Comparison of ENCODE assay signal across 35 cellular contexts in the genomic region with DNA sequence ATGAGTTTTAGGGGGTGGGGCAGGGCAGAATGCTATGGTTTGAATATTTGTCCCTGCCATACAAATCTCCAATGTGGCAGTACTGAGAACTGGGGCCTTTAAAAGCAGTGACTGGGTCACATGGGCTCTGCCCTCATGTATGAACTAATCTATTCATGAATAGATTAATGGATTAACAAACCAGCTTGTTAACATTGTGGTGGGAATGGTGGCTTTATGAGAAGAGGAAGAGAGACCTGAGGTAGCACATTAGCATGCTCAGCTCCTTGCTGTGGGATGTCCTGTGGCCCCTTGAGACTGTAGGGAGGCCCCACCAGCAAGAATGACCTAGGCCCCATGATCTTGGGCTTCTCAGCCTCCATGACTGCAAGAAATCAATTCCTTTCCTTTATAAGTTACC. TPM values are rescaled to one million over a fixed set of nuclear protein-coding genes. Genes with fewer than 3 reads are reported as not detected.
DNase-seq lines count a peak whose midpoint lies in the region; ATAC-seq, FAIRE-seq and TF ChIP-seq lines count a peak whose summit lies in the region.
"Had no signal": no experiment of that assay in that cellular context is flagged by ENCODE, and none has a peak within 500 bp of the region (broad histone marks: within the 10 kb centered on the region; RNA-seq: fewer than 3 reads in every experiment).

No MANE protein-coding gene starts in this region.

- BruUV-seq in GM12878 (replicated peaks; lab: Mats Ljungman, UMichigan): no TSS peak

- DNase-seq in HAP-1 (ENCODE audit: low spot score in 2 of 2): peak; percentile 12 to 16
- peak; percentile 8 for DNase-seq in GM12878 (ENCODE audit: low read depth, low spot score)
- DNase-seq in NCI-H1105 (lab: John Stamatoyannopoulos, UW): no peak
- no peak for DNase-seq in NCI-H69 (lab: John Stamatoyannopoulos, UW)
- no peak for DNase-seq in heart left ventricle
- no peak for DNase-seq in CD1c-positive myeloid dendritic cell (ENCODE audit: extremely low spot score)
- DNase-seq: ACHN; activated CD4-positive, alpha-beta memory T cell treated with anti-CD3 and anti-CD28 coated beads for 36 hours; activated CD4-positive, CD25-positive, alpha-beta regulatory T cell; activated gamma-delta T cell; activated T-cell treated with anti-CD3 and anti-CD28 coated beads for 4 hours; body of pancreas; DND-41; effector CD4-positive, alpha-beta T cell; foreskin keratinocyte; GOT3; hippocampal formation; Kasumi-1; left ventricle myocardium superior; natural killer cell; NCI-H1105 treated with DMSO at 0.1 percent for 48 hours; NCI-H510A; NK-92 treated with Interleukin-12 subunit alpha and Interleukin-12 subunit beta, amount 100 ng/mL, for 24 hours; sigmoid colon had no signal

- no peaks in the 10 kb centered on the region for H4K20me1 ChIP-seq in GM12878 (ENCODE audit: control insufficient read depth, insufficient read depth)
- H4K20me1 ChIP-seq: BLaER1 had no signal

- in situ Hi-C loops in HAP-1 (cut with MboI; ENCODE audit: low sequenced_read_pairs): no loop called here
- in situ Hi-C loops in GM12878 (cut with MboI): no loop called here

- H3K27me3 ChIP-seq in HAP-1 (ENCODE audit: low read depth) (no peaks in the 10 kb centered on the region), GM12878 (replicated peaks in 1 of 2; ENCODE audit: control insufficient read depth in 2 of 2, insufficient read depth in 2 of 2, low read length in 1 of 2) (no peaks in the 10 kb centered on the region), heart left ventricle (no peaks in the 10 kb centered on the region)
- H3K27me3 ChIP-seq: BLaER1, body of pancreas, foreskin keratinocyte, sigmoid colon had no signal

- no peaks in the 10 kb centered on the region for H3K79me2 ChIP-seq in GM12878 (ENCODE audit: control insufficient read depth, insufficient read depth, low read length)
- H3K79me2 ChIP-seq: parathyroid adenoma had no signal

- POLR2A ChIA-PET in GM12878 (lab: Charles Lee): no interaction called here

- no peak overlapping the region for H3K27ac ChIP-seq in GM12878 (ENCODE audit: control insufficient read depth, insufficient read depth)
- no peak overlapping the region for H3K27ac ChIP-seq in heart left ventricle
- H3K27ac ChIP-seq: BLaER1, body of pancreas, foreskin keratinocyte, parathyroid adenoma, RWPE1, sigmoid colon had no signal

- SMC1A ChIA-PET in GM12878 (lab: Charles Lee; ENCODE audit: uncharacterized antibody, unreplicated experiment): interaction anchor here (1.0 kb wide), 1 partner anchor 46 kb away, joined by 3 read pairs; no protein-coding TSS in a partner anchor

- no peak overlapping the region for H3K4me3 ChIP-seq in HAP-1
- H3K4me3 ChIP-seq in GM12878: no peak overlapping the region
- H3K4me3 ChIP-seq in heart left ventricle: no peak overlapping the region
- H3K4me3 ChIP-seq: BLaER1, body of pancreas, sigmoid colon had no signal

- peaks cover 14% of the 10 kb centered on the region for H3K9me3 ChIP-seq in HAP-1
- peaks cover 7% of the 10 kb centered on the region; the same call in 2 of the 3 replicates for H3K9me3 ChIP-seq in GM12878 (replicated peaks; ENCODE audit: control insufficient read depth, insufficient read depth, low read length)
- peaks cover 0 to 17% (median 8%) of the 10 kb centered on the region in 12 donors for H3K9me3 ChIP-seq in heart left ventricle

- TF ChIP-seq POLR2A in GM12878 (IDR thresholded peaks at IDR 0.05; ENCODE audit: low read depth, low read length) (no peak), heart left ventricle (IDR thresholded peaks at IDR 0.05) (no peak)

- intact Hi-C loops in GM12878 (cut with micrococcal nuclease; ENCODE audit: unreplicated experiment) (no loop called here), heart left ventricle (cut with DNase I) (no loop called here)

- ATAC-seq in GM18907 (IDR thresholded peaks at IDR 0.05; ENCODE audit: unreplicated experiment): peak; percentile 68
- ATAC-seq in HG03469 (IDR thresholded peaks at IDR 0.05; ENCODE audit: unreplicated experiment): peak; percentile 56
- ATAC-seq in GM12878: peak; percentile 21; the same call in 1 of the 3 replicates
- ATAC-seq in heart left ventricle: no peak
- ATAC-seq: body of pancreas, foreskin keratinocyte, left ventricle myocardium superior, natural killer cell, SK-N-SH treated with all-trans-retinoic acid at 6 μM for 48 hours had no signal

- RAD21 ChIA-PET in GM12878 (lab: Charles Lee; ENCODE audit: unreplicated experiment): interaction anchor here (0.7 kb wide), 1 partner anchor 39 kb away, joined by 3 read pairs; no protein-coding TSS in a partner anchor

- TF ChIP-seq EP300 in GM12878 (IDR thresholded peaks at IDR 0.05; ENCODE audit: borderline replicate concordance in 1 of 2, control insufficient read depth in 1 of 2, low read depth in 2 of 2, low read length in 2 of 2): no peak

- H3K4me2 ChIP-seq in GM12878 (ENCODE audit: control insufficient read depth, insufficient read depth): no peak overlapping the region
- H3K4me2 ChIP-seq: BLaER1 had no signal

- TF ChIP-seq CTCF in GM12878 (IDR thresholded peaks at IDR 0.05 in 2 of 3, conservative IDR thresholded peaks at IDR 0.05 in 1 of 3; ENCODE audit: control insufficient read depth in 2 of 3, extremely low read depth in 1 of 3, insufficient read depth in 1 of 3, low read depth in 3 of 3, low read length in 3 of 3) (no peak), heart left ventricle (IDR thresholded peaks at IDR 0.05) (no peak)

- CTCF ChIA-PET in GM12878 (lab: Yijun Ruan, JAX): interaction anchor here (0.9 to 1.8 kb wide), 2 partner anchors 26 to 280 kb away, joined by 3 to 5 read pairs; no protein-coding TSS in a partner anchor

- no peaks in the 10 kb centered on the region for H3K36me3 ChIP-seq in HAP-1 (replicated peaks)
- H3K36me3 ChIP-seq in GM12878 (ENCODE audit: control insufficient read depth in 2 of 2, insufficient read depth in 2 of 2, low read length in 1 of 2): no peaks in the 10 kb centered on the region
- no peaks in the 10 kb centered on the region for H3K36me3 ChIP-seq in heart left ventricle
- H3K36me3 ChIP-seq: BLaER1, sigmoid colon had no signal

- H3K4me1 ChIP-seq in HAP-1 (peaks cover 26% of the 10 kb centered on the region), GM12878 (ENCODE audit: control insufficient read depth, insufficient read depth, low read length) (no peaks in the 10 kb centered on the region; the same call in 1 of the 2 replicates), heart left ventricle (no peaks in the 10 kb centered on the region)
- H3K4me1 ChIP-seq: BLaER1, body of pancreas, foreskin keratinocyte, parathyroid adenoma, sigmoid colon had no signal

- no peak overlapping the region for H2AFZ ChIP-seq in GM12878 (ENCODE audit: control insufficient read depth, low read depth, low read length)
- H2AFZ ChIP-seq: parathyroid adenoma had no signal

- TF ChIP-seq RAD21 in GM12878 (IDR thresholded peaks at IDR 0.05; ENCODE audit: insufficient read depth, low read depth, low read length): no peak

- FAIRE-seq in GM12878 (lab: Jason Lieb, UNC): no peak
- FAIRE-seq: GM12891 had no signal

- no peak overlapping the region for H3K9ac ChIP-seq in GM12878 (ENCODE audit: control insufficient read depth, insufficient read depth, low read length)
- H3K9ac ChIP-seq: BLaER1, parathyroid adenoma had no signal

TF ChIP-seq in GM12878, 131 proteins besides CTCF, POLR2A, EP300 and RAD21 (continues in another document):
- TF ChIP-seq ATF7 (IDR thresholded peaks at IDR 0.05; ENCODE audit: low read depth) (0 out of 2 replicates have a peak, but pooled peaks have one; percentile 11), CHD2 (IDR thresholded peaks at IDR 0.05; ENCODE audit: borderline replicate concordance, low read depth, low read length) (no peak), BMI1 (IDR thresholded peaks at IDR 0.05; ENCODE audit: borderline replicate concordance) (no peak), SPI1 (IDR thresholded peaks at IDR 0.05; ENCODE audit: borderline replicate concordance, insufficient read depth, low read depth, low read length) (peak; percentile 33; the same call in 1 of the 2 replicates), IKZF1 (conservative IDR thresholded peaks at IDR 0.05) (no peak), RAD51 (IDR thresholded peaks at IDR 0.05) (peak; percentile 61; the same call in 1 of the 2 replicates)

RNA-seq across cellular contexts. Expression of a gene that starts 15.4 kb away (rescaled TPM):
- total RNA-seq in GM12878 (2013; cell fraction: nucleolus; rRNA removed): not detected in 2 replicates
- total RNA-seq in GM12878 (2014; rRNA removed) (not detected in 2 replicates), GM12878 (2014; rRNA removed; fragmentation: Illumina TruSeq; extraction: Trizol) (not detected in 2 replicates), GM12878 (2021) (not detected in 2 replicates), heart left ventricle (under 1 TPM in 2 of 9 donors, not detected in 7; 0.05 TPM)
- polyA plus RNA-seq in GM12878 (2011; ENCODE audit: low read depth): not detected
- polyA plus RNA-seq in GM12878 (2011; rRNA removed) (not detected in 2 replicates), GM12878 (2014; fragmentation: Illumina TruSeq; extraction: Trizol) (not detected in 2 replicates), GM12878 (2014; fragmentation: Nextera tagmentation; extraction: Ambion mirVana) (not detected), GM12878 (2014; rRNA removed) (not detected in 2 replicates), GM12878 (2016; fragmentation: Nextera tagmentation; extraction: Ambion mirVana) (not detected), heart left ventricle (not detected)
- polyA plus RNA-seq in GM12878 (2011; cell fraction: cytosol; rRNA removed): not detected in 2 replicates
- 0.03 TPM in 1 of 2 replicates, not detected in the other for polyA plus RNA-seq in GM12878 (2011; cell fraction: nucleus; rRNA removed)
- not detected in 2 replicates for polyA plus RNA-seq in GM12878 (2012)
- polyA minus RNA-seq in GM12878 (2011; rRNA and poly(A)+ RNA removed): not detected in 2 replicates
- polyA minus RNA-seq in GM12878 (2011; cell fraction: cytosol; rRNA and poly(A)+ RNA removed): not detected in 2 replicates
- 0.29 and 0.60 TPM in 2 replicates for polyA minus RNA-seq in GM12878 (2011; cell fraction: nucleus; rRNA and poly(A)+ RNA removed)
- total RNA-seq: activated CD4-positive, alpha-beta memory T cell treated with anti-CD3 and anti-CD28 coated beads for 36 hours; body of pancreas; chondrocyte; epithelial cell of proximal tubule; foreskin keratinocyte; left ventricle myocardium superior; mesothelial cell of epicardium; natural killer cell; urinary bladder had no signal
- polyA plus RNA-seq: foreskin keratinocyte, sigmoid colon, urinary bladder had no signal

RNA-seq across cellular contexts. Expression of a gene that starts 17.9 kb away (rescaled TPM):
- total RNA-seq in GM12878 (2013; cell fraction: nucleolus; rRNA removed): not detected in 2 replicates
- total RNA-seq in GM12878 (2014; rRNA removed) (not detected in 2 replicates), GM12878 (2014; rRNA removed; fragmentation: Illumina TruSeq; extraction: Trizol) (not detected in 2 replicates), GM12878 (2021) (not detected in 2 replicates), heart left ventricle (not detected)
- not detected for polyA plus RNA-seq in GM12878 (2011; ENCODE audit: low read depth)
- polyA plus RNA-seq in GM12878 (2011; rRNA removed) (not detected in 2 replicates), GM12878 (2014; fragmentation: Illumina TruSeq; extraction: Trizol) (not detected in 2 replicates), GM12878 (2014; fragmentation: Nextera tagmentation; extraction: Ambion mirVana) (not detected), GM12878 (2014; rRNA removed) (not detected in 2 replicates), GM12878 (2016; fragmentation: Nextera tagmentation; extraction: Ambion mirVana) (not detected), heart left ventricle (not detected)
- polyA plus RNA-seq in GM12878 (2011; cell fraction: cytosol; rRNA removed): not detected in 2 replicates
- not detected in 2 replicates for polyA plus RNA-seq in GM12878 (2011; cell fraction: nucleus; rRNA removed)
- not detected in 2 replicates for polyA plus RNA-seq in GM12878 (2012)
- not detected in 2 replicates for polyA minus RNA-seq in GM12878 (2011; rRNA and poly(A)+ RNA removed)
- not detected in 2 replicates for polyA minus RNA-seq in GM12878 (2011; cell fraction: cytosol; rRNA and poly(A)+ RNA removed)
- polyA minus RNA-seq in GM12878 (2011; cell fraction: nucleus; rRNA and poly(A)+ RNA removed): not detected in 2 replicates
- total RNA-seq: activated CD4-positive, alpha-beta memory T cell treated with anti-CD3 and anti-CD28 coated beads for 36 hours; body of pancreas; chondrocyte; epithelial cell of proximal tubule; foreskin keratinocyte; left ventricle myocardium superior; mesothelial cell of epicardium; natural killer cell; urinary bladder had no signal
- polyA plus RNA-seq: foreskin keratinocyte, sigmoid colon, urinary bladder had no signal

Comparison
In these comparisons a context has a peak if more than half of its experiments do, and no peak if none do; other contexts are left out.
1. ATAC-seq: peak in GM18907 (single experiment), HG03469 (single experiment) and GM12878 (single experiment); none in heart left ventricle (0 of 4).
2. DNase-seq: peak in HAP-1 (2 of 2) and GM12878 (single experiment); none in NCI-H1105 (single experiment), NCI-H69 (single experiment), heart left ventricle (0 of 5) and CD1c-positive myeloid dendritic cell (single experiment).